1 cellular context compared by ENCODE assay signal in genomic region chr10:92573798-92574544, GRCh38.
A peak's percentile ranks its signal among the peaks of the same experiment; 100 is the strongest.
TF ChIP-seq lines count a peak whose summit lies in the region.

Gene IDE (minus strand): TSS chr10:92574093. CDS start chr10:92574019, 74 bp downstream.

TF ChIP-seq in GM12878, 131 proteins besides CTCF, POLR2A, EP300 and RAD21 (continued from another document and continues in another):
- TF ChIP-seq ZNF592 (IDR thresholded peaks at IDR 0.05) = peak; percentile 15; the same call in 1 of the 2 replicates
- TF ChIP-seq SIX5 (IDR thresholded peaks at IDR 0.05; ENCODE audit: low read depth, low read length, severe bottlenecking) = no peak
- peak; percentile 45; the same call in 1 of the 2 replicates for TF ChIP-seq BACH1 (IDR thresholded peaks at IDR 0.05; ENCODE audit: borderline replicate concordance)
- no peak for TF ChIP-seq BCL11A (IDR thresholded peaks at IDR 0.05; ENCODE audit: low read depth, low read length)
- TF ChIP-seq ZBTB11 (CRISPR knock-in tag; IDR thresholded peaks at IDR 0.05) = no peak
- TF ChIP-seq IRF3 (IDR thresholded peaks at IDR 0.05) = no peak
- no peak for TF ChIP-seq ZNF274 (IDR thresholded peaks at IDR 0.05; ENCODE audit: insufficient read depth, insufficient read length)
- no peak for TF ChIP-seq CEBPB (IDR thresholded peaks at IDR 0.05; ENCODE audit: borderline replicate concordance in 1 of 2, low read depth in 2 of 2, low read length in 2 of 2)
- TF ChIP-seq RELB (IDR thresholded peaks at IDR 0.05; ENCODE audit: low read depth) = peak; percentile 67; the same call in 1 of the 2 replicates
- TF ChIP-seq PRDM15 (CRISPR knock-in tag; IDR thresholded peaks at IDR 0.05) = no peak
- TF ChIP-seq PAX8 (IDR thresholded peaks at IDR 0.05) = no peak
- TF ChIP-seq HDAC6 (IDR thresholded peaks at IDR 0.05; ENCODE audit: unreplicated experiment) = no peak
- TF ChIP-seq USF1 (IDR thresholded peaks at IDR 0.05; ENCODE audit: borderline replicate concordance, extremely low read length, insufficient read depth, low read depth, low read length) = no peak
- peak; percentile 47 to 64 for TF ChIP-seq IKZF2 (IDR thresholded peaks at IDR 0.05)
- TF ChIP-seq FOS (IDR thresholded peaks at IDR 0.05; ENCODE audit: borderline replicate concordance, extremely low read depth, insufficient read length) = no peak
- TF ChIP-seq SMC3 (IDR thresholded peaks at IDR 0.05; ENCODE audit: borderline replicate concordance, low read length) = peak; percentile 77
- TF ChIP-seq NBN (IDR thresholded peaks at IDR 0.05) = peak; percentile 80; the same call in 1 of the 2 replicates
- no peak for TF ChIP-seq KAT2A (conservative IDR thresholded peaks at IDR 0.05; ENCODE audit: control insufficient read depth, low read depth, low read length)
- peak in 1 of 2 experiments; percentile 20; a peak in 1 of 4 replicates for TF ChIP-seq ETV6 (conservative IDR thresholded peaks at IDR 0.05 in 1 of 2, IDR thresholded peaks at IDR 0.05 in 1 of 2; ENCODE audit: borderline replicate concordance in 1 of 2, low read depth in 1 of 2)
- peak; percentile 67 for TF ChIP-seq KLF5 (IDR thresholded peaks at IDR 0.05; ENCODE audit: partially characterized antibody)
- 0 out of 2 replicates have a peak, but pooled peaks have one; percentile 6 for TF ChIP-seq ZNF24 (IDR thresholded peaks at IDR 0.05)
- peak; percentile 36; the same call in 1 of the 2 replicates for TF ChIP-seq LARP7 (IDR thresholded peaks at IDR 0.05)
- TF ChIP-seq SPI1 (IDR thresholded peaks at IDR 0.05; ENCODE audit: borderline replicate concordance, insufficient read depth, low read depth, low read length) = no peak
- TF ChIP-seq MLLT1 (IDR thresholded peaks at IDR 0.05) = 0 out of 2 replicates have a peak, but pooled peaks have one; percentile 76
- peak; percentile 46; the same call in 1 of the 2 replicates for TF ChIP-seq MTA2 (IDR thresholded peaks at IDR 0.05; ENCODE audit: low read depth)
- TF ChIP-seq CEBPZ (IDR thresholded peaks at IDR 0.05; ENCODE audit: low read depth, low read length) = no peak
- no peak for TF ChIP-seq STAT3 (IDR thresholded peaks at IDR 0.05; ENCODE audit: low read depth, low read length)
- TF ChIP-seq NRF1 (conservative IDR thresholded peaks at IDR 0.05; ENCODE audit: low read depth, low read length) = peak; percentile 83
- TF ChIP-seq SUZ12 (IDR thresholded peaks at IDR 0.05; ENCODE audit: unreplicated experiment) = no peak
- TF ChIP-seq ZNF622 (IDR thresholded peaks at IDR 0.05) = no peak
- TF ChIP-seq HDAC2 (IDR thresholded peaks at IDR 0.05) = no peak
- TF ChIP-seq ELK1 (IDR thresholded peaks at IDR 0.05; ENCODE audit: low read depth, low read length) = peak; percentile 17; the same call in 1 of the 2 replicates
